ENCODE assay signal across 8 cellular contexts in genomic region chr3:182869059-182869458, GRCh38.
"Had no signal": no experiment of that assay in that cellular context is flagged by ENCODE, and none has a peak within 500 bp of the region (broad histone marks: within the 10 kb centered on the region; RNA-seq: fewer than 3 reads in every experiment).

No MANE protein-coding gene starts in this region.

- H3K4me1 Mint-ChIP-seq: H9 had no signal

- DNase-seq: GM23248, GOT3, H9, HCEC 1CT, Karpas-422, KBM-7 had no signal

- H3K9ac ChIP-seq: GM23248, KMS-11 had no signal

- H2AFZ ChIP-seq: GM23248 had no signal

- H3K4me3 ChIP-seq: GM23248 had no signal

- H3K27ac ChIP-seq: GM23248, KMS-11 had no signal

- H3K4me2 ChIP-seq: KMS-11 had no signal

- FAIRE-seq: HTR-8/SVneo had no signal

- H3K4me3 Mint-ChIP-seq: H9 had no signal
